17 cellular contexts compared by ENCODE assay signal in genomic region chr22:33975841-33976240, GRCh38. TPM values are rescaled to one million over a fixed set of nuclear protein-coding genes. Genes with fewer than 3 reads are reported as not detected.
DNase-seq lines count a peak whose midpoint lies in the region; FAIRE-seq and TF ChIP-seq lines count a peak whose summit lies in the region.
"Had no signal": no experiment of that assay in that cellular context is flagged by ENCODE, and none has a peak within 500 bp of the region (broad histone marks: within the 10 kb centered on the region; RNA-seq: fewer than 3 reads in every experiment).

No MANE protein-coding gene starts in this region.

- H3K36me3 ChIP-seq in keratinocyte (ENCODE audit: control insufficient read depth in 2 of 2, extremely low read depth in 1 of 2, insufficient read depth in 2 of 2, low read length in 2 of 2) (no peaks in the 10 kb centered on the region), mesendoderm (ENCODE audit: control insufficient read depth, insufficient read depth, low read length) (no peaks in the 10 kb centered on the region)

- H3K4me3 ChIP-seq in keratinocyte (ENCODE audit: control insufficient read depth in 2 of 3, extremely low read depth in 1 of 3, insufficient read depth in 2 of 3, low read depth in 1 of 3, low read length in 3 of 3) (no peak overlapping the region), mesendoderm (ENCODE audit: low read length) (no peak overlapping the region)

- H3K23ac ChIP-seq in mesendoderm (ENCODE audit: low read length) = no peak overlapping the region

- no peaks in the 10 kb centered on the region for H3K9me3 ChIP-seq in keratinocyte (ENCODE audit: control insufficient read depth, low read depth, low read length)
- H3K9me3 ChIP-seq: Caco-2 had no signal

- dilution Hi-C loops in keratinocyte (cut with MboI; ENCODE audit: extremely low pct_ligation_motif_present, low sequenced_read_pairs) = no loop called here

- no peaks in the 10 kb centered on the region for H3K79me1 ChIP-seq in mesendoderm (ENCODE audit: low read length)

- FAIRE-seq in keratinocyte (lab: Jason Lieb, UNC) = peak; percentile 23
- FAIRE-seq: A204.1, D721Med, GM12892, GM18507 had no signal

- H2BK120ac ChIP-seq in mesendoderm (ENCODE audit: low read depth, low read length) = no peak overlapping the region

- H3K56ac ChIP-seq in mesendoderm (ENCODE audit: low read length) = no peak overlapping the region

- H2BK15ac ChIP-seq in mesendoderm (replicated peaks; ENCODE audit: low read depth) = no peak overlapping the region

- H3K4me1 ChIP-seq in keratinocyte (ENCODE audit: control insufficient read depth, extremely low read depth, insufficient read depth, low read length) (no peaks in the 10 kb centered on the region), mesendoderm (ENCODE audit: control insufficient read depth, low read depth, low read length) (peaks cover 2% of the 10 kb centered on the region)
- H3K4me1 ChIP-seq: Caco-2 had no signal

- H3K9ac ChIP-seq in keratinocyte (ENCODE audit: control insufficient read depth, extremely low read depth, insufficient read depth, low read length) (no peak overlapping the region), mesendoderm (ENCODE audit: low read length) (no peak overlapping the region)

- no peaks in the 10 kb centered on the region for H3K79me2 ChIP-seq in keratinocyte (ENCODE audit: control insufficient read depth, insufficient read depth, low read length)
- H3K79me2 ChIP-seq in mesendoderm (ENCODE audit: control insufficient read depth, insufficient read depth, low read length) = no peaks in the 10 kb centered on the region

- no peak overlapping the region for H3K18ac ChIP-seq in mesendoderm (ENCODE audit: low read length)

- no peak for TF ChIP-seq CTCF in keratinocyte (optimal IDR thresholded peaks at IDR 0.05 in 1 of 3, IDR thresholded peaks at IDR 0.05 in 1 of 3, conservative IDR thresholded peaks at IDR 0.05 in 1 of 3; ENCODE audit: extremely low read depth in 1 of 3, insufficient read depth in 2 of 3, low read length in 3 of 3)

- H4K5ac ChIP-seq in mesendoderm (ENCODE audit: low read length) = no peak overlapping the region

- DNase-seq in RPMI7951 (ENCODE audit: low read depth) (peak; percentile 1), keratinocyte (ENCODE audit: low read depth, low spot score) (no peak), mesendoderm (peak; percentile 65), hepatic stellate cell (ENCODE audit: low spot score) (no peak), inferior parietal cortex (ENCODE audit: extremely low spot score) (no peak), NCI-H2171 treated with DMSO at 0.1 percent for 48 hours (lab: John Stamatoyannopoulos, UW) (no peak)
- DNase-seq: ACHN; Caco-2; CD4-positive, alpha-beta T cell; GDM1; GOT3; H9 had no signal

- H2BK5ac ChIP-seq in mesendoderm (ENCODE audit: low read length) = no peak overlapping the region

- H2AK5ac ChIP-seq in mesendoderm (ENCODE audit: low read length) = no peak overlapping the region

- H3K27me3 ChIP-seq in keratinocyte (ENCODE audit: control insufficient read depth, extremely low read depth, insufficient read depth, low read length) = no peaks in the 10 kb centered on the region
- no peaks in the 10 kb centered on the region for H3K27me3 ChIP-seq in mesendoderm (ENCODE audit: insufficient read depth, low read length, poor library complexity)

- no peak overlapping the region for H3K4me2 ChIP-seq in keratinocyte (ENCODE audit: control insufficient read depth, extremely low read depth, insufficient read depth, low read depth, low read length)
- H3K4me2 ChIP-seq in mesendoderm (ENCODE audit: low read length) = no peak overlapping the region

- H3K9me1 ChIP-seq in keratinocyte (ENCODE audit: control insufficient read depth, extremely low read depth, insufficient read depth, low read length) = no peaks in the 10 kb centered on the region

- H3K27ac ChIP-seq in keratinocyte (ENCODE audit: control insufficient read depth, insufficient read depth, low read length) (no peak overlapping the region), mesendoderm (ENCODE audit: low read depth, low read length) (no peak overlapping the region)
- H3K27ac ChIP-seq: C4-2B had no signal

- H4K8ac ChIP-seq in mesendoderm (ENCODE audit: low read depth, low read length) = no peak overlapping the region

- no CpG with 5 or more reads among the region's 3 CpGs for WGBS in mesendoderm (ENCODE audit: extremely low coverage, insufficient coverage, low lambda C conversion rate)

- H4K20me1 ChIP-seq in keratinocyte (ENCODE audit: control insufficient read depth, extremely low read depth, insufficient read depth, low read length) = no peaks in the 10 kb centered on the region

- H3K4ac ChIP-seq in mesendoderm (ENCODE audit: low read depth, low read length) = no peak overlapping the region

- no peak overlapping the region for H2AFZ ChIP-seq in keratinocyte (ENCODE audit: control insufficient read depth, low read length)

RNA-seq across cellular contexts. Expression of gene LARGE1, which starts 55.6 kb away (rescaled TPM):
- total RNA-seq in RPMI7951 (2014; rRNA removed; shearing (Covaris generic)) = 2.9 and 3.0 TPM in 2 replicates
- polyA plus RNA-seq in keratinocyte = 4.5 to 6.5 TPM (median 5.8 TPM) in 3 replicates
- polyA plus RNA-seq in keratinocyte (2011; ENCODE audit: low read depth) = 2.3 TPM
- polyA plus RNA-seq in keratinocyte (2011; cell fraction: cytosol; rRNA removed) = 5.4 and 5.5 TPM in 2 replicates
- 8.8 and 11.6 TPM in 2 replicates for polyA plus RNA-seq in keratinocyte (2011; cell fraction: nucleus; rRNA removed)
- 4.2 and 6.3 TPM in 2 replicates for polyA plus RNA-seq in keratinocyte (2012; ENCODE audit: low replicate concordance)
- 13.2 to 16.0 TPM (median 15.6 TPM) in 3 replicates for polyA minus RNA-seq in keratinocyte
- 8.4 TPM for polyA minus RNA-seq in keratinocyte (2011; cell fraction: cytosol; rRNA and poly(A)+ RNA removed)
- 14.0 and 26.7 TPM in 2 replicates for polyA minus RNA-seq in keratinocyte (2011; cell fraction: nucleus; rRNA and poly(A)+ RNA removed)
- 15.1 TPM for polyA plus RNA-seq in mesendoderm (2013, experiment 1 of 2)
- polyA plus RNA-seq in mesendoderm (2013, experiment 2 of 2) = 15.3 TPM

Comparison
In these comparisons a context has a peak if more than half of its experiments do, and no peak if none do; other contexts are left out.
1. DNase-seq: peak in RPMI7951 (single experiment) and mesendoderm (single experiment); none in keratinocyte (single experiment), hepatic stellate cell (single experiment), inferior parietal cortex (single experiment) and NCI-H2171 treated with DMSO at 0.1 percent for 48 hours (single experiment).